Comparison of ENCODE assay signal across 1 cellular context in genomic region chr11:113289341-113290187, GRCh38.
A peak's percentile ranks its signal among the peaks of the same experiment; 100 is the strongest.
TF ChIP-seq lines count a peak whose summit lies in the region.

No MANE protein-coding gene starts in this region.

TF ChIP-seq in HepG2, 621 proteins besides CTCF, POLR2A, EP300 and RAD21 (continued from another document and continues in another):
- TF ChIP-seq ARID5B (CRISPR knock-in tag; IDR thresholded peaks at IDR 0.05) (no peak), BCLAF1 (IDR thresholded peaks at IDR 0.05) (no peak), FOXJ3 (CRISPR knock-in tag; IDR thresholded peaks at IDR 0.05; ENCODE audit: borderline replicate concordance) (no peak), ZFP62 (CRISPR knock-in tag; IDR thresholded peaks at IDR 0.05) (no peak), HINFP (CRISPR knock-in tag; IDR thresholded peaks at IDR 0.05; ENCODE audit: low read depth) (no peak), ZNF775 (CRISPR knock-in tag; IDR thresholded peaks at IDR 0.05; ENCODE audit: borderline replicate concordance) (no peak), MYNN (CRISPR knock-in tag; IDR thresholded peaks at IDR 0.05; ENCODE audit: low read depth) (no peak), TIGD3 (CRISPR knock-in tag; IDR thresholded peaks at IDR 0.05; ENCODE audit: borderline replicate concordance) (no peak), CEBPB (IDR thresholded peaks at IDR 0.05; ENCODE audit: borderline replicate concordance, low read depth, low read length) (no peak), ZNF205 (CRISPR knock-in tag; IDR thresholded peaks at IDR 0.05) (0 out of 2 replicates have a peak, but pooled peaks have one; percentile 29), PPARG (CRISPR knock-in tag; conservative IDR thresholded peaks at IDR 0.05) (no peak), ZNF572 (CRISPR knock-in tag; IDR thresholded peaks at IDR 0.05) (no peak), GMEB2 (CRISPR knock-in tag; IDR thresholded peaks at IDR 0.05; ENCODE audit: low read depth) (no peak), ZNF432 (CRISPR knock-in tag; IDR thresholded peaks at IDR 0.05; ENCODE audit: borderline replicate concordance) (no peak), LCORL (IDR thresholded peaks at IDR 0.05) (no peak), LCORL (CRISPR knock-in tag; IDR thresholded peaks at IDR 0.05) (0 out of 2 replicates have a peak, but pooled peaks have one; percentile 42), ZMYM3 (CRISPR knock-in tag; IDR thresholded peaks at IDR 0.05) (no peak), GABPB1 (CRISPR knock-in tag; IDR thresholded peaks at IDR 0.05) (0 out of 2 replicates have a peak, but pooled peaks have one; percentile 17), ZNF10 (CRISPR knock-in tag; IDR thresholded peaks at IDR 0.05; ENCODE audit: borderline replicate concordance, low read depth) (no peak), STAT6 (CRISPR knock-in tag; IDR thresholded peaks at IDR 0.05; ENCODE audit: borderline replicate concordance) (no peak), ZNF264 (CRISPR knock-in tag; IDR thresholded peaks at IDR 0.05) (no peak), ZNF770 (CRISPR knock-in tag; IDR thresholded peaks at IDR 0.05) (no peak), JUN (CRISPR knock-in tag; IDR thresholded peaks at IDR 0.05) (no peak), LBX2 (CRISPR knock-in tag; IDR thresholded peaks at IDR 0.05; ENCODE audit: borderline replicate concordance) (no peak), ZNF232 (CRISPR knock-in tag; IDR thresholded peaks at IDR 0.05; ENCODE audit: borderline replicate concordance) (no peak), CBX2 (IDR thresholded peaks at IDR 0.05; ENCODE audit: low read depth, low read length) (no peak), CBX2 (CRISPR knock-in tag; IDR thresholded peaks at IDR 0.05; ENCODE audit: low read depth) (no peak), NR1H2 (CRISPR knock-in tag; IDR thresholded peaks at IDR 0.05; ENCODE audit: borderline replicate concordance, low read depth) (no peak), ZNF501 (CRISPR knock-in tag; IDR thresholded peaks at IDR 0.05) (no peak), ZNF670 (CRISPR knock-in tag; IDR thresholded peaks at IDR 0.05; ENCODE audit: borderline replicate concordance) (no peak), FOXK1 (CRISPR knock-in tag; IDR thresholded peaks at IDR 0.05; ENCODE audit: borderline replicate concordance, low read depth) (no peak), ZNF484 (CRISPR knock-in tag; IDR thresholded peaks at IDR 0.05; ENCODE audit: borderline replicate concordance, low read depth) (no peak), ZNF841 (CRISPR knock-in tag; IDR thresholded peaks at IDR 0.05; ENCODE audit: borderline replicate concordance) (no peak), ZNF280B (CRISPR knock-in tag; IDR thresholded peaks at IDR 0.05; ENCODE audit: borderline replicate concordance) (no peak), TFAP4 (IDR thresholded peaks at IDR 0.05; ENCODE audit: borderline replicate concordance, low read depth) (peak; percentile 51; the same call in 1 of the 2 replicates), NAIF1 (CRISPR knock-in tag; IDR thresholded peaks at IDR 0.05; ENCODE audit: borderline replicate concordance) (no peak), GATA4 (IDR thresholded peaks at IDR 0.05; ENCODE audit: borderline replicate concordance, low read depth) (no peak), BHLHE40 (IDR thresholded peaks at IDR 0.05; ENCODE audit: low read length) (no peak), POGZ (CRISPR knock-in tag; IDR thresholded peaks at IDR 0.05) (no peak), ZFX (CRISPR knock-in tag; IDR thresholded peaks at IDR 0.05; ENCODE audit: low read depth) (peak; percentile 21; the same call in 1 of the 2 replicates), ZNF713 (CRISPR knock-in tag; IDR thresholded peaks at IDR 0.05) (no peak), YY1 (IDR thresholded peaks at IDR 0.05; ENCODE audit: insufficient read depth, insufficient replicate concordance, low read depth, low read length) (peak; percentile 48), ZNF414 (CRISPR knock-in tag; IDR thresholded peaks at IDR 0.05) (no peak), ZNF496 (CRISPR knock-in tag; IDR thresholded peaks at IDR 0.05; ENCODE audit: insufficient replicate concordance) (no peak)
